20 cellular contexts compared by ENCODE assay signal in the genomic region with DNA sequence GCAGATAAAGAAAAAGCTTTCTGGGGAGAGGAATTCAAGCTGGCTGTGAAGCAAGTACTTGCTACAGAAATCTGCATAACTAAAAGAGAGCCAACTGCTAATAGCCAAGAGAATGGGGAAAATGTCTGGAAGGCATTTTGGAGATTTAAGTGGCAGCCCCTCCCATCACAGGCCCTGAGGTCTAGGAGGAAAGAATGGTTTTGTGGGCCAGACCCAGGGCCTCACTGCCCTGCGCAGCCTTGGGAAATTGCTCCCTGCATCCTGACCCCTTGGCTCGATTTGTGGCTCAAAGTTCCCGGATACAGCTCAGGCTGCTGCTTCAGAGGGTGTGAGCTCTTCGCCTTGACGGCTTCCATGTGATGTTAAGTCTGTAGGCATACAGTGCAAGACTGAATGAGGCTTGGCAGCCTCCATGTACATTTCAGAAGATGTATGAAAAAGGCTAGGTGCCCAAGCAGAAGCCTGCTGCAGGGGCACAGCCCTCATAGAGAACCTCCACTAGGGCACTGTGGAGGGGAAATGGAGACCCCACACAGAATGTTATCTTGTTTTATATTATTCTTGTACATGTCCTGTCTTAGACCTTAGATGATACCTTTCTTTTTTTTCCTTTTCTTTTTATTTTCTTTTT. TPM values are rescaled to one million over a fixed set of nuclear protein-coding genes. Genes with fewer than 3 reads are reported as not detected.
DNase-seq lines count a peak whose midpoint lies in the region; ATAC-seq lines count a peak whose summit lies in the region.
"Had no signal": no experiment of that assay in that cellular context is flagged by ENCODE, and none has a peak within 500 bp of the region (broad histone marks: within the 10 kb centered on the region; RNA-seq: fewer than 3 reads in every experiment).

No MANE protein-coding gene starts in this region.

- no peak overlapping the region for H3K9ac ChIP-seq in NT2/D1 (ENCODE audit: insufficient read length, low read depth)
- no peak overlapping the region for H3K9ac ChIP-seq in mesendoderm (ENCODE audit: low read length)
- H3K9ac ChIP-seq: BLaER1, GM23248 had no signal

- no peak overlapping the region for H4K8ac ChIP-seq in mesendoderm (ENCODE audit: low read depth, low read length)

- H2AK5ac ChIP-seq in mesendoderm (ENCODE audit: low read length) = no peak overlapping the region

- H3K36me3 ChIP-seq in NT2/D1 (ENCODE audit: insufficient read depth, insufficient read length, low read length) (no peaks in the 10 kb centered on the region), mesendoderm (ENCODE audit: control insufficient read depth, insufficient read depth, low read length) (no peaks in the 10 kb centered on the region)
- H3K36me3 ChIP-seq: BLaER1 had no signal

- H3K4ac ChIP-seq in mesendoderm (ENCODE audit: low read depth, low read length) = no peak overlapping the region

- H3K9me3 ChIP-seq in NT2/D1 (ENCODE audit: insufficient read depth, low read length) = peaks cover 38% of the 10 kb centered on the region
- H3K9me3 ChIP-seq: A549 had no signal

- H4K5ac ChIP-seq in mesendoderm (ENCODE audit: low read length) = no peak overlapping the region

- H3K4me2 ChIP-seq in mesendoderm (ENCODE audit: low read length) = no peak overlapping the region
- H3K4me2 ChIP-seq: A549, BLaER1 had no signal

- WGBS in mesendoderm (ENCODE audit: extremely low coverage, insufficient coverage, low lambda C conversion rate) = no CpG with 5 or more reads among the region's 5 CpGs

- no peak overlapping the region for H2BK15ac ChIP-seq in mesendoderm (replicated peaks; ENCODE audit: low read depth)

- H3K4me3 ChIP-seq in NT2/D1 (ENCODE audit: insufficient read length, low read depth) (no peak overlapping the region), mesendoderm (ENCODE audit: low read length) (no peak overlapping the region)
- H3K4me3 ChIP-seq: A549, BLaER1, GM23248 had no signal

- no peak overlapping the region for H2BK5ac ChIP-seq in mesendoderm (ENCODE audit: low read length)

- no peak overlapping the region for H3K23ac ChIP-seq in mesendoderm (ENCODE audit: low read length)

- no peak overlapping the region for H3K56ac ChIP-seq in mesendoderm (ENCODE audit: low read length)

- no peak overlapping the region for H3K18ac ChIP-seq in mesendoderm (ENCODE audit: low read length)

- no peaks in the 10 kb centered on the region for H3K79me2 ChIP-seq in mesendoderm (ENCODE audit: control insufficient read depth, insufficient read depth, low read length)

- no peaks in the 10 kb centered on the region for H3K27me3 ChIP-seq in NT2/D1 (ENCODE audit: insufficient read depth, insufficient read length)
- no peaks in the 10 kb centered on the region for H3K27me3 ChIP-seq in mesendoderm (ENCODE audit: insufficient read depth, low read length, poor library complexity)
- H3K27me3 ChIP-seq: BLaER1 had no signal

- H2BK120ac ChIP-seq in mesendoderm (ENCODE audit: low read depth, low read length) = no peak overlapping the region

- H3K27ac ChIP-seq in mesendoderm (ENCODE audit: low read depth, low read length) = no peak overlapping the region
- H3K27ac ChIP-seq: A549, BLaER1, C4-2B, GM23248 had no signal

- no peaks in the 10 kb centered on the region for H3K79me1 ChIP-seq in mesendoderm (ENCODE audit: low read length)

- H3K4me1 ChIP-seq in NT2/D1 (ENCODE audit: insufficient read depth, insufficient read length) (no peaks in the 10 kb centered on the region), mesendoderm (ENCODE audit: control insufficient read depth, low read depth, low read length) (no peaks in the 10 kb centered on the region)
- H3K4me1 ChIP-seq: A549, BLaER1 had no signal

- no peak for ATAC-seq in GM18907 (IDR thresholded peaks at IDR 0.05; ENCODE audit: unreplicated experiment)
- ATAC-seq in GM18520 (IDR thresholded peaks at IDR 0.05; ENCODE audit: unreplicated experiment) = no peak
- ATAC-seq: A549; CD8-positive, alpha-beta T cell; HCT116 had no signal

- DNase-seq in ELF-1 (ENCODE audit: low read depth, low spot score) (peak; percentile 55), NT2/D1 (ENCODE audit: low read depth, low spot score) (peak; percentile 48), mesendoderm (peak; percentile 12), NCI-H146 (lab: John Stamatoyannopoulos, UW) (no peak)
- DNase-seq: 8988T; CD4-positive, CD25-positive, alpha-beta regulatory T cell; CD8-positive, alpha-beta T cell; DMS 273 treated with DMSO at 0.1 percent for 48 hours; DMS79; EL; GF-D8; GM23248; H9; HFFc6 had no signal

RNA-seq across cellular contexts. Expression of a gene that starts 34.4 kb away (rescaled TPM):
- polyA plus RNA-seq in mesendoderm (2013, experiment 1 of 2) = 26.9 TPM
- polyA plus RNA-seq in mesendoderm (2013, experiment 2 of 2) = 29.8 TPM

RNA-seq across cellular contexts. Expression of a gene that starts 34.7 kb away (rescaled TPM):
- 12.2 TPM for polyA plus RNA-seq in mesendoderm (2013, experiment 1 of 2)
- 12.1 TPM for polyA plus RNA-seq in mesendoderm (2013, experiment 2 of 2)
